ENCODE assay signal across 1 cellular context in genomic region chr11:124673333-124674167, GRCh38.
TF ChIP-seq lines count a peak whose summit lies in the region.

Gene SIAE, minus strand, starts transcription at chr11:124673739. Its CDS starts 31 bp downstream, at chr11:124673708.
Gene SPA17, plus strand, starts transcription at chr11:124673904. Its CDS starts 1,361 bp downstream, at chr11:124675265.

TF ChIP-seq in HepG2, 621 proteins besides CTCF, POLR2A, EP300 and RAD21 (continued from another document and continues in another):
- TF ChIP-seq DZIP1 (CRISPR knock-in tag; IDR thresholded peaks at IDR 0.05) (no peak), MXD1 (CRISPR knock-in tag; IDR thresholded peaks at IDR 0.05) (peak; percentile 60; the same call in 1 of the 2 replicates), GPN1 (CRISPR knock-in tag; IDR thresholded peaks at IDR 0.05; ENCODE audit: borderline replicate concordance) (no peak), UBTF (CRISPR knock-in tag; IDR thresholded peaks at IDR 0.05) (peak; percentile 49; the same call in 1 of the 2 replicates), MIER2 (CRISPR knock-in tag; IDR thresholded peaks at IDR 0.05) (no peak), U2AF1 (optimal IDR thresholded peaks at IDR 0.05; ENCODE audit: low read depth, low read length) (no peak), NFKB2 (CRISPR knock-in tag; IDR thresholded peaks at IDR 0.05; ENCODE audit: borderline replicate concordance) (no peak; the same call in 1 of the 2 replicates), AGO2 (optimal IDR thresholded peaks at IDR 0.05; ENCODE audit: low read depth, low read length) (peak; percentile 33), SIN3B (IDR thresholded peaks at IDR 0.05; ENCODE audit: low read length) (no peak), POGK (CRISPR knock-in tag; conservative IDR thresholded peaks at IDR 0.05) (no peak), MXD4 (CRISPR knock-in tag; IDR thresholded peaks at IDR 0.05) (peak; percentile 78), SCMH1 (CRISPR knock-in tag; IDR thresholded peaks at IDR 0.05; ENCODE audit: borderline replicate concordance) (no peak), HNRNPK (IDR thresholded peaks at IDR 0.05; ENCODE audit: low read depth, low read length, poor library complexity, severe bottlenecking) (no peak), BORCS8-MEF2B (CRISPR knock-in tag; IDR thresholded peaks at IDR 0.05) (no peak), KDM3A (CRISPR knock-in tag; IDR thresholded peaks at IDR 0.05; ENCODE audit: low read depth) (no peak), NFYC (CRISPR knock-in tag; IDR thresholded peaks at IDR 0.05) (no peak; the same call in 1 of the 2 replicates), ZNF224 (CRISPR knock-in tag; IDR thresholded peaks at IDR 0.05) (peak; percentile 73; the same call in 1 of the 2 replicates), ZNF775 (CRISPR knock-in tag; IDR thresholded peaks at IDR 0.05; ENCODE audit: borderline replicate concordance) (no peak), SIX1 (CRISPR knock-in tag; IDR thresholded peaks at IDR 0.05; ENCODE audit: borderline replicate concordance) (no peak), HIVEP1 (CRISPR knock-in tag; IDR thresholded peaks at IDR 0.05) (peak; percentile 85; the same call in 1 of the 2 replicates), ZFP41 (CRISPR knock-in tag; IDR thresholded peaks at IDR 0.05; ENCODE audit: borderline replicate concordance) (no peak), ETV6 (CRISPR knock-in tag; conservative IDR thresholded peaks at IDR 0.05) (no peak; the same call in 1 of the 2 replicates), XRCC5 (optimal IDR thresholded peaks at IDR 0.05; ENCODE audit: low read length) (peak; percentile 39), ZNF281 (CRISPR knock-in tag; IDR thresholded peaks at IDR 0.05; ENCODE audit: borderline replicate concordance) (peak; percentile 37; the same call in 1 of the 2 replicates), ZNF770 (CRISPR knock-in tag; IDR thresholded peaks at IDR 0.05) (no peak; the same call in none of the 2 replicates), ZMAT3 (CRISPR knock-in tag; conservative IDR thresholded peaks at IDR 0.05) (no peak), ZNF619 (CRISPR knock-in tag; IDR thresholded peaks at IDR 0.05) (no peak), REPIN1 (CRISPR knock-in tag; IDR thresholded peaks at IDR 0.05; ENCODE audit: borderline replicate concordance, low read depth) (no peak), ZBTB33 (CRISPR knock-in tag; IDR thresholded peaks at IDR 0.05) (no peak), KDM5B (CRISPR knock-in tag; IDR thresholded peaks at IDR 0.05; ENCODE audit: borderline replicate concordance) (peak; percentile 57; the same call in 1 of the 2 replicates), RAD51 (IDR thresholded peaks at IDR 0.05; ENCODE audit: borderline replicate concordance) (no peak), GATAD1 (CRISPR knock-in tag; IDR thresholded peaks at IDR 0.05) (peak; percentile 61; the same call in 1 of the 2 replicates), HOXA9 (CRISPR knock-in tag; IDR thresholded peaks at IDR 0.05; ENCODE audit: borderline replicate concordance) (no peak), PHF20 (CRISPR knock-in tag; IDR thresholded peaks at IDR 0.05) (peak; percentile 54; the same call in 1 of the 2 replicates), ARNTL (CRISPR knock-in tag; IDR thresholded peaks at IDR 0.05) (0 out of 2 replicates have a peak, but pooled peaks have one; percentile 47), ZNF253 (CRISPR knock-in tag; IDR thresholded peaks at IDR 0.05; ENCODE audit: borderline replicate concordance) (0 out of 2 replicates have a peak, but pooled peaks have one; percentile 60), SETDB1 (CRISPR knock-in tag; IDR thresholded peaks at IDR 0.05; ENCODE audit: borderline replicate concordance) (no peak), ZSCAN9 (CRISPR knock-in tag; IDR thresholded peaks at IDR 0.05; ENCODE audit: borderline replicate concordance) (peak; percentile 65; the same call in 1 of the 2 replicates), ZC3H4 (CRISPR knock-in tag; IDR thresholded peaks at IDR 0.05; ENCODE audit: borderline replicate concordance) (no peak)
- TF ChIP-seq, protein P1, sequence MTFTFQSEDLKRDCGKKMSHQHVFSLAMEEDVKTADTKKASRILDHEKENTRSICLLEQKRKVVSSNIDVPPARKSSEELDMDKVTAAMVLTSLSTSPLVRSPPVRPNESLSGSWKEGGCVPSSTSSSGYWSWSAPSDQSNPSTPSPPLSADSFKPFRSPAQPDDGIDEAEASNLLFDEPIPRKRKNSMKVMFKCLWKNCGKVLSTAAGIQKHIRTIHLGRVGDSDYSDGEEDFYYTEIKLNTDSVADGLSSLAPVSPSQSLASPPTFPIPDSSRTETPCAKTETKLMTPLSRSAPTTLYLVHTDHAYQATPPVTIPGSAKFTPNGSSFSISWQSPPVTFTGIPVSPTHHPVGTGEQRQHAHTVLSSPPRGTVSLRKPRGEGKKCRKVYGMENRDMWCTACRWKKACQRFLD (CRISPR knock-in tag; IDR thresholded peaks at IDR 0.05; ENCODE audit: borderline replicate concordance) = no peak
- TF ChIP-seq, protein P2, sequence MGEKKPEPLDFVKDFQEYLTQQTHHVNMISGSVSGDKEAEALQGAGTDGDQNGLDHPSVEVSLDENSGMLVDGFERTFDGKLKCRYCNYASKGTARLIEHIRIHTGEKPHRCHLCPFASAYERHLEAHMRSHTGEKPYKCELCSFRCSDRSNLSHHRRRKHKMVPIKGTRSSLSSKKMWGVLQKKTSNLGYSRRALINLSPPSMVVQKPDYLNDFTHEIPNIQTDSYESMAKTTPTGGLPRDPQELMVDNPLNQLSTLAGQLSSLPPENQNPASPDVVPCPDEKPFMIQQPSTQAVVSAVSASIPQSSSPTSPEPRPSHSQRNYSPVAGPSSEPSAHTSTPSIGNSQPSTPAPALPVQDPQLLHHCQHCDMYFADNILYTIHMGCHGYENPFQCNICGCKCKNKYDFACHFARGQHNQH (CRISPR knock-in tag; IDR thresholded peaks at IDR 0.05) = peak; percentile 68; the same call in 1 of the 2 replicates
- TF ChIP-seq, protein P3, sequence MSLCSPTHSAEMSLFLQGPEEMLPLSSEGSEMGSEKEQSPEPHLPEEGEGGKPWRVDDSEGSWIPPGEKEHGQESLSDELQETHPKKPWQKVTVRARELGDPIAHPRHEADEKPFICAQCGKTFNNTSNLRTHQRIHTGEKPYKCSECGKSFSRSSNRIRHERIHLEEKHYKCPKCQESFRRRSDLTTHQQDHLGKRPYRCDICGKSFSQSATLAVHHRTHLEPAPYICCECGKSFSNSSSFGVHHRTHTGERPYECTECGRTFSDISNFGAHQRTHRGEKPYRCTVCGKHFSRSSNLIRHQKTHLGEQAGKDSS (CRISPR knock-in tag; IDR thresholded peaks at IDR 0.05; ENCODE audit: borderline replicate concordance, low read depth) = peak; percentile 75; the same call in 1 of the 2 replicates
